In the genomic region with DNA sequence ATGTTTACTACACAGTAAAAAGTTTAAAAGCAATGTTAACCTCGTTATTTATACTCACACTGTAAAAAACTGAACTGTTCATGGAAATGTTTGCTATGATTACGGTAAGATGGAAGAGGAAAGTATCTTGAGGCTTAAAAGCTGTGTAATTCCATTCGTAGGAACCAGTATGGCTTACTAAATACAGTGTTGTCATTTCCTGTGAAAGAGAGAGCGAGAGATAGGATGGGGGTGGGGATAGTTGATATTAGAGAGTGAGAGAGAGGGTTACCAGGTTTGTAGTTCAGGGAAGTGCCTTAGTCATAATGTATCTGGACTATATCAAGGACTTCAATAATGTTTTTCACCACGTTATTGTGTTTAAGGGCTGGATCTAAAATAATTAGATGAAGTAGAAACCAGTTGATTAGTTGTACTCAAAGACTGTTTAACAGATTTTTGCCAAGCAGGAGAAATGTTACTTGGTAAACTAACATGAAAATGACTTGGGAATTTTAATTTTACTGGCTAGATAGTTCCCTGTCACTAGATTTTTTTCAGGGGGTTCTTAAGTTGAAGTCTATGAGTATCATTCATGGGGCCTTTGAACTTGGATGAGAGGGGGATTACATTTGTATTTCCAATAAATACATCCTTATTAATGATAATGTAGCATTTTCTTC, we compare ENCODE assay signal across 11 cellular contexts. TPM values are rescaled to one million over a fixed set of nuclear protein-coding genes. Genes with fewer than 3 reads are reported as not detected.
A peak's percentile ranks its signal among the peaks of the same experiment; 100 is the strongest.
DNase-seq lines count a peak whose midpoint lies in the region; ATAC-seq and TF ChIP-seq lines count a peak whose summit lies in the region.
"Had no signal": no experiment of that assay in that cellular context is flagged by ENCODE, and none has a peak within 500 bp of the region (broad histone marks: within the 10 kb centered on the region; RNA-seq: fewer than 3 reads in every experiment).

No MANE protein-coding gene starts in this region.

- H3K36me3 Mint-ChIP-seq in CD8-positive, alpha-beta memory T cell = no peaks in the 10 kb centered on the region
- H3K36me3 Mint-ChIP-seq: natural killer cell had no signal

- H3K27me3 Mint-ChIP-seq in CD8-positive, alpha-beta memory T cell = peaks cover 4 to 10% of the 10 kb centered on the region in 2 donors

- peak; percentile 48 for ATAC-seq in HG02642 (IDR thresholded peaks at IDR 0.05; ENCODE audit: poor library complexity, unreplicated experiment)
- ATAC-seq: natural killer cell had no signal

- peak overlapping the region; percentile 65 for H3K27ac ChIP-seq in CD8-positive, alpha-beta memory T cell (ENCODE audit: low read depth, low read length)

- DNase-seq in CD8-positive, alpha-beta memory T cell = no peak
- DNase-seq in astrocyte of the spinal cord (ENCODE audit: low read depth, low spot score) = peak; percentile 65
- peak; percentile 69 for DNase-seq in kidney tubule cell (ENCODE audit: low spot score)
- no peak for DNase-seq in NCI-H345 treated with DMSO at 0.1 percent for 48 hours (lab: John Stamatoyannopoulos, UW; ENCODE audit: unreplicated experiment)
- no peak for DNase-seq in cortex of kidney (lab: John Stamatoyannopoulos, UW)
- DNase-seq in SW480 (ENCODE audit: low spot score) = no peak
- no peak for DNase-seq in HAP-1 (ENCODE audit: low spot score in 2 of 2)
- DNase-seq: CD4-positive, alpha-beta T cell; natural killer cell; OCI-M1 had no signal

- peaks cover 0 to 7% (median 3%) of the 10 kb centered on the region in 3 donors for H3K4me1 Mint-ChIP-seq in CD8-positive, alpha-beta memory T cell
- H3K4me1 Mint-ChIP-seq: natural killer cell had no signal

- no peak overlapping the region for H3K4me3 Mint-ChIP-seq in CD8-positive, alpha-beta memory T cell
- H3K4me3 Mint-ChIP-seq: CD4-positive, alpha-beta T cell; natural killer cell had no signal

- no peaks in the 10 kb centered on the region for H3K36me3 ChIP-seq in CD8-positive, alpha-beta memory T cell (ENCODE audit: insufficient read depth, low read length)
- H3K36me3 ChIP-seq in HAP-1 (replicated peaks) = no peaks in the 10 kb centered on the region

- peaks cover 0 to 4% (median 0%) of the 10 kb centered on the region in 5 donors for H3K9me3 Mint-ChIP-seq in CD8-positive, alpha-beta memory T cell

- POLR2A ChIA-PET in CD8-positive, alpha-beta memory T cell (lab: Charles Lee) = no interaction called here

- H3K4me3 ChIP-seq in CD8-positive, alpha-beta memory T cell (ENCODE audit: low read length) = no peak overlapping the region
- H3K4me3 ChIP-seq in astrocyte of the spinal cord (ENCODE audit: low read depth, low read length) (no peak overlapping the region), HAP-1 (no peak overlapping the region)

- no peaks in the 10 kb centered on the region for H3K27me3 ChIP-seq in CD8-positive, alpha-beta memory T cell (ENCODE audit: insufficient read depth, low read length, poor library complexity, severe bottlenecking)
- H3K27me3 ChIP-seq in HAP-1 (ENCODE audit: low read depth) = no peaks in the 10 kb centered on the region

- no peaks in the 10 kb centered on the region for H3K4me1 ChIP-seq in CD8-positive, alpha-beta memory T cell (ENCODE audit: insufficient read depth, low read length)
- H3K4me1 ChIP-seq in HAP-1 = peaks cover 11% of the 10 kb centered on the region

- CTCF ChIA-PET in CD8-positive, alpha-beta memory T cell (lab: Charles Lee) = no interaction called here

- TF ChIP-seq CTCF in astrocyte of the spinal cord (IDR thresholded peaks at IDR 0.05; ENCODE audit: low read depth, low read length) = no peak

- H3K27ac Mint-ChIP-seq in CD8-positive, alpha-beta memory T cell = peak overlapping the region in 1 of 8 donors; percentile 5
- H3K27ac Mint-ChIP-seq: CD4-positive, alpha-beta T cell; natural killer cell had no signal

- no peaks in the 10 kb centered on the region for H3K9me3 ChIP-seq in CD8-positive, alpha-beta memory T cell (ENCODE audit: low read length)
- no peaks in the 10 kb centered on the region for H3K9me3 ChIP-seq in HAP-1

- in situ Hi-C loops in astrocyte of the spinal cord (cut with HindIII; ENCODE audit: low sequenced_read_pairs) = no loop called here
- in situ Hi-C loops in HAP-1 (cut with MboI; ENCODE audit: low sequenced_read_pairs) = no loop called here

RNA-seq across cellular contexts. Expression of a gene that starts 30.4 kb away (rescaled TPM):
- 10 to 100 TPM; 19.0 to 21.3 TPM for total RNA-seq in CD8-positive, alpha-beta memory T cell
- polyA plus RNA-seq in CD8-positive, alpha-beta memory T cell = 3.5 TPM

Comparison
In these comparisons a context has a peak if more than half of its experiments do, and no peak if none do; other contexts are left out.
1. DNase-seq: peak in astrocyte of the spinal cord (single experiment) and kidney tubule cell (single experiment); none in CD8-positive, alpha-beta memory T cell (0 of 5), NCI-H345 treated with DMSO at 0.1 percent for 48 hours (single experiment), cortex of kidney (single experiment), SW480 (single experiment) and HAP-1 (0 of 2).